In genomic region chr10:86205086-86205760, GRCh38 we compare ENCODE assay signal across 15 cellular contexts.
DNase-seq lines count a peak whose midpoint lies in the region; TF ChIP-seq lines count a peak whose summit lies in the region.
"Had no signal": no experiment of that assay in that cellular context is flagged by ENCODE, and none has a peak within 500 bp of the region (broad histone marks: within the 10 kb centered on the region; RNA-seq: fewer than 3 reads in every experiment).

No MANE protein-coding gene starts in this region.

- intact Hi-C loops in esophagus squamous epithelium (cut with DNase I): no loop called here

- TF ChIP-seq CTCF in VCaP (conservative IDR thresholded peaks at IDR 0.05): no peak
- TF ChIP-seq CTCF in esophagus squamous epithelium (IDR thresholded peaks at IDR 0.05): no peak

- H3K27ac ChIP-seq in VCaP (peak overlapping the region; percentile 83), esophagus squamous epithelium (no peak overlapping the region)
- H3K27ac ChIP-seq: A549, BLaER1 had no signal

- H3K4me3 ChIP-seq in esophagus squamous epithelium: no peak overlapping the region
- H3K4me3 ChIP-seq: A549, BLaER1 had no signal

- H3K36me3 ChIP-seq in esophagus squamous epithelium: no peaks in the 10 kb centered on the region
- H3K36me3 ChIP-seq: BLaER1 had no signal

- no peaks in the 10 kb centered on the region for H3K27me3 ChIP-seq in esophagus squamous epithelium
- H3K27me3 ChIP-seq: BLaER1 had no signal

- H3K9me3 ChIP-seq in esophagus squamous epithelium: no peaks in the 10 kb centered on the region
- H3K9me3 ChIP-seq: A549, BLaER1 had no signal

- peak; percentile 53 for DNase-seq in inferior parietal cortex (ENCODE audit: extremely low spot score)
- peak; percentile 23 for DNase-seq in occipital lobe (lab: John Stamatoyannopoulos, UW)
- DNase-seq in superior temporal gyrus (ENCODE audit: extremely low spot score): peak; percentile 72
- DNase-seq in NCI-H1092 treated with DMSO at 0.1 percent for 48 hours (lab: John Stamatoyannopoulos, UW): no peak
- DNase-seq in esophagus squamous epithelium (lab: John Stamatoyannopoulos, UW): no peak
- no peak for DNase-seq in AML-193 (lab: John Stamatoyannopoulos, UW)
- no peak for DNase-seq in A172 (ENCODE audit: low spot score)
- DNase-seq: CD8-positive, alpha-beta T cell; DMS79 treated with DMSO at 0.1 percent for 48 hours; GF-D8; GOT3; H7 had no signal

- 51 to 62% methylated on average over 3 of the region's 3 CpGs for WGBS in esophagus squamous epithelium, 2 donors

- TF ChIP-seq POLR2A in esophagus squamous epithelium (IDR thresholded peaks at IDR 0.05): no peak

- H3K4me1 ChIP-seq in esophagus squamous epithelium: no peaks in the 10 kb centered on the region
- H3K4me1 ChIP-seq: A549, BLaER1 had no signal

Comparison
In these comparisons a context has a peak if more than half of its experiments do, and no peak if none do; other contexts are left out.
1. DNase-seq: peak in inferior parietal cortex (single experiment), occipital lobe (single experiment) and superior temporal gyrus (single experiment); none in NCI-H1092 treated with DMSO at 0.1 percent for 48 hours (single experiment), esophagus squamous epithelium (single experiment), AML-193 (0 of 2) and A172 (single experiment).